ENCODE assay signal across 18 cellular contexts in genomic region chr3:71707600-71707999, GRCh38. TPM values are rescaled to one million over a fixed set of nuclear protein-coding genes. Genes with fewer than 3 reads are reported as not detected.
DNase-seq lines count a peak whose midpoint lies in the region; ATAC-seq, FAIRE-seq and TF ChIP-seq lines count a peak whose summit lies in the region.
"Had no signal": no experiment of that assay in that cellular context is flagged by ENCODE, and none has a peak within 500 bp of the region (broad histone marks: within the 10 kb centered on the region; RNA-seq: fewer than 3 reads in every experiment).

No MANE protein-coding gene starts in this region.

- H3K27ac Mint-ChIP-seq in activated naive CD8-positive, alpha-beta T cell = peak overlapping the region; percentile 28
- H3K27ac Mint-ChIP-seq in activated naive CD8-positive, alpha-beta T cell treated with anti-CD3 and anti-CD28 coated beads for 36 hours = no peak overlapping the region
- peak overlapping the region; percentile 82 for H3K27ac Mint-ChIP-seq in astrocyte (ENCODE audit: unreplicated experiment)

- H3K9me3 Mint-ChIP-seq in activated naive CD8-positive, alpha-beta T cell (ENCODE audit: low read depth) = no peaks in the 10 kb centered on the region
- H3K9me3 Mint-ChIP-seq in activated naive CD8-positive, alpha-beta T cell treated with anti-CD3 and anti-CD28 coated beads for 36 hours = no peaks in the 10 kb centered on the region
- no peaks in the 10 kb centered on the region for H3K9me3 Mint-ChIP-seq in astrocyte (ENCODE audit: unreplicated experiment)

- H3K4me3 ChIP-seq in astrocyte (ENCODE audit: insufficient read depth, low read depth, low read length) (no peak overlapping the region), smooth muscle cell (no peak overlapping the region), heart right ventricle (no peak overlapping the region)
- H3K4me3 ChIP-seq: Peyer's patch had no signal

- H2AFZ ChIP-seq in astrocyte (ENCODE audit: low read depth, low read length) (no peak overlapping the region), smooth muscle cell (ENCODE audit: low read depth) (no peak overlapping the region)

- no peak for DNase-seq in activated naive CD8-positive, alpha-beta T cell treated with anti-CD3 and anti-CD28 coated beads for 36 hours
- DNase-seq in astrocyte (ENCODE audit: low read depth) = peak; percentile 75
- DNase-seq in iris pigment epithelial cell (ENCODE audit: low read depth) = peak; percentile 90
- no peak for DNase-seq in smooth muscle cell (lab: John Stamatoyannopoulos, UW; ENCODE audit: unreplicated experiment)
- no peak for DNase-seq in heart right ventricle
- no peak for DNase-seq in G401 (ENCODE audit: low spot score)
- DNase-seq in activated naive CD4-positive, alpha-beta T cell treated with Interleukin-2 at 50 U/mL for 16 hours = no peak
- DNase-seq: DMS79 treated with DMSO at 0.1 percent for 48 hours, Karpas-422, NCI-H187 treated with DMSO at 0.1 percent for 48 hours, NCI-H2171 treated with DMSO at 0.1 percent for 48 hours, NCI-H510A treated with DMSO at 0.1 percent for 48 hours, Peyer's patch, SHP77 had no signal

- H3F3A ChIP-seq in smooth muscle cell (ENCODE audit: low read depth) = no peaks in the 10 kb centered on the region

- no peaks in the 10 kb centered on the region for H3K4me1 ChIP-seq in astrocyte (ENCODE audit: insufficient read depth, low read length)
- H3K4me1 ChIP-seq in smooth muscle cell (ENCODE audit: low read depth) = peaks cover 3% of the 10 kb centered on the region
- H3K4me1 ChIP-seq in heart right ventricle = peaks cover 0 to 43% (median 9%) of the 10 kb centered on the region in 9 donors

- H3K79me2 ChIP-seq in astrocyte (ENCODE audit: insufficient read depth, low read length) (no peaks in the 10 kb centered on the region), smooth muscle cell (ENCODE audit: low read depth) (no peaks in the 10 kb centered on the region)

- H3K4me1 Mint-ChIP-seq in activated naive CD8-positive, alpha-beta T cell (ENCODE audit: low read depth) = peaks cover 78% of the 10 kb centered on the region
- peaks cover 60% of the 10 kb centered on the region for H3K4me1 Mint-ChIP-seq in activated naive CD8-positive, alpha-beta T cell treated with anti-CD3 and anti-CD28 coated beads for 36 hours
- H3K4me1 Mint-ChIP-seq in astrocyte (ENCODE audit: low read depth, unreplicated experiment) = peaks cover 30% of the 10 kb centered on the region

- no peak overlapping the region for H3K4me2 ChIP-seq in astrocyte (ENCODE audit: low read length)
- peak overlapping the region; percentile 8 for H3K4me2 ChIP-seq in smooth muscle cell

- peaks cover 7% of the 10 kb centered on the region for H3K36me3 Mint-ChIP-seq in activated naive CD8-positive, alpha-beta T cell
- peaks cover 23% of the 10 kb centered on the region for H3K36me3 Mint-ChIP-seq in activated naive CD8-positive, alpha-beta T cell treated with anti-CD3 and anti-CD28 coated beads for 36 hours
- H3K36me3 Mint-ChIP-seq in astrocyte (ENCODE audit: low read depth, unreplicated experiment) = no peaks in the 10 kb centered on the region

- H3K27me3 ChIP-seq in astrocyte (ENCODE audit: insufficient read depth, low read length) = peaks cover 5% of the 10 kb centered on the region
- H3K27me3 ChIP-seq in smooth muscle cell (ENCODE audit: low read depth) = no peaks in the 10 kb centered on the region
- no peaks in the 10 kb centered on the region for H3K27me3 ChIP-seq in heart right ventricle
- H3K27me3 ChIP-seq: Peyer's patch had no signal

- no peak overlapping the region for H3K27ac ChIP-seq in astrocyte (ENCODE audit: low read depth, low read length)
- H3K27ac ChIP-seq in smooth muscle cell (ENCODE audit: low read depth) = no peak overlapping the region
- H3K27ac ChIP-seq in heart right ventricle = no peak overlapping the region
- H3K27ac ChIP-seq: C4-2B, Peyer's patch had no signal

- H4K20me1 ChIP-seq in astrocyte (ENCODE audit: insufficient read depth, low read length) = no peaks in the 10 kb centered on the region
- H4K20me1 ChIP-seq in smooth muscle cell (ENCODE audit: low read depth) = no peaks in the 10 kb centered on the region

- FAIRE-seq in astrocyte (lab: Jason Lieb, UNC) = no peak
- FAIRE-seq: H54 had no signal

- H3K9me3 ChIP-seq in astrocyte (ENCODE audit: insufficient read depth, low read depth, low read length) (no peaks in the 10 kb centered on the region), smooth muscle cell (replicated peaks; ENCODE audit: low read depth) (no peaks in the 10 kb centered on the region), heart right ventricle (no peaks in the 10 kb centered on the region)
- H3K9me3 ChIP-seq: Peyer's patch had no signal

- TF ChIP-seq CTCF in astrocyte (IDR thresholded peaks at IDR 0.05; ENCODE audit: insufficient read depth, low read depth, low read length) = no peak
- no peak for TF ChIP-seq CTCF in smooth muscle cell (IDR thresholded peaks at IDR 0.05; ENCODE audit: borderline replicate concordance, insufficient read depth, poor library complexity, severe bottlenecking)
- no peak for TF ChIP-seq CTCF in heart right ventricle (IDR thresholded peaks at IDR 0.05)

- no peaks in the 10 kb centered on the region for H3K36me3 ChIP-seq in astrocyte (ENCODE audit: insufficient read depth, low read length)
- H3K36me3 ChIP-seq in smooth muscle cell (ENCODE audit: low read depth) = no peaks in the 10 kb centered on the region
- peaks cover 0 to 41% (median 0%) of the 10 kb centered on the region in 9 donors for H3K36me3 ChIP-seq in heart right ventricle

- in situ Hi-C loops in G401 (cut with HindIII; ENCODE audit: low sequenced_read_pairs) = no loop called here

- H3K9ac ChIP-seq in astrocyte (ENCODE audit: low read length) (no peak overlapping the region), smooth muscle cell (ENCODE audit: low read depth) (no peak overlapping the region)

- WGBS in smooth muscle cell (ENCODE audit: low lambda C conversion rate) = 44% methylated on average over 5 of the region's 5 CpGs
- 93 to 94% methylated on average over 5 of the region's 5 CpGs for WGBS in heart right ventricle, 2 donors

- intact Hi-C loops in heart right ventricle (cut with DNase I) = no loop called here

- ATAC-seq in heart right ventricle = no peak

- H3K27me3 Mint-ChIP-seq in activated naive CD8-positive, alpha-beta T cell = no peaks in the 10 kb centered on the region
- H3K27me3 Mint-ChIP-seq in activated naive CD8-positive, alpha-beta T cell treated with anti-CD3 and anti-CD28 coated beads for 36 hours = no peaks in the 10 kb centered on the region
- no peaks in the 10 kb centered on the region for H3K27me3 Mint-ChIP-seq in astrocyte (ENCODE audit: low read depth, unreplicated experiment)

- H3K4me3 Mint-ChIP-seq in activated naive CD8-positive, alpha-beta T cell = no peak overlapping the region
- H3K4me3 Mint-ChIP-seq in activated naive CD8-positive, alpha-beta T cell treated with anti-CD3 and anti-CD28 coated beads for 36 hours = no peak overlapping the region
- peak overlapping the region; percentile 62 for H3K4me3 Mint-ChIP-seq in astrocyte (ENCODE audit: unreplicated experiment)

RNA-seq across cellular contexts. Expression of gene EIF4E3, which starts 17.6 kb away (rescaled TPM):
- 10 to 100 TPM; 24.9 to 26.1 TPM for total RNA-seq in activated naive CD8-positive, alpha-beta T cell treated with anti-CD3 and anti-CD28 coated beads for 36 hours
- total RNA-seq in astrocyte (3.5 and 4.2 TPM in 2 replicates), smooth muscle cell (2.2 and 3.5 TPM in 2 replicates), heart right ventricle (10 to 100 TPM; 44.8 to 58.1 (median 53.0) TPM)
- polyA plus RNA-seq in smooth muscle cell (2.3 and 2.8 TPM in 2 replicates), heart right ventricle (10 to 100 TPM; 12.9 to 13.1 TPM)
- total RNA-seq in G401 (2014; rRNA removed; shearing (Covaris generic)) = not detected in 2 replicates

RNA-seq across cellular contexts. Expression of gene GPR27, which starts 46.1 kb away (rescaled TPM):
- total RNA-seq in activated naive CD8-positive, alpha-beta T cell treated with anti-CD3 and anti-CD28 coated beads for 36 hours = under 1 TPM; 0.68 to 0.91 TPM
- total RNA-seq in astrocyte = 2.0 and 2.9 TPM in 2 replicates
- 0.40 and 1.2 TPM in 2 replicates for total RNA-seq in smooth muscle cell
- polyA plus RNA-seq in smooth muscle cell = 0.50 and 0.83 TPM in 2 replicates
- total RNA-seq in heart right ventricle = 10 to 100 TPM in 1 of 10 donors, 1 to 10 TPM in 8, under 1 TPM in 1; 0.95 to 10.0 (median 6.0) TPM
- under 1 TPM; 0.26 to 0.37 TPM for polyA plus RNA-seq in heart right ventricle
- 0.31 TPM in 1 of 2 replicates, not detected in the other for total RNA-seq in G401 (2014; rRNA removed; shearing (Covaris generic))
- total RNA-seq: A172, Peyer's patch had no signal

Comparison
In these comparisons a context has a peak if more than half of its experiments do, and no peak if none do; other contexts are left out.
1. DNase-seq: peak in astrocyte (single experiment) and iris pigment epithelial cell (single experiment); none in activated naive CD8-positive, alpha-beta T cell treated with anti-CD3 and anti-CD28 coated beads for 36 hours (single experiment), smooth muscle cell (single experiment), heart right ventricle (0 of 2), G401 (single experiment) and activated naive CD4-positive, alpha-beta T cell treated with Interleukin-2 at 50 U/mL for 16 hours (single experiment).